In genomic region chr20:50113420-50114224, GRCh38 we compare ENCODE assay signal across 1 cellular context.
TF ChIP-seq lines count a peak whose summit lies in the region.

No MANE protein-coding gene starts in this region.

TF ChIP-seq in GM12878, 131 proteins besides CTCF, POLR2A, EP300 and RAD21 (continued from another document):
- TF ChIP-seq NKRF (conservative IDR thresholded peaks at IDR 0.05) (0 out of 2 replicates have a peak, but pooled peaks have one; percentile 6), ZNF24 (IDR thresholded peaks at IDR 0.05) (peak; percentile 99), SKIL (IDR thresholded peaks at IDR 0.05; ENCODE audit: low read depth, poor library complexity, severe bottlenecking) (no peak), MLLT1 (IDR thresholded peaks at IDR 0.05) (peak; percentile 23; the same call in 1 of the 2 replicates), ELK1 (IDR thresholded peaks at IDR 0.05; ENCODE audit: low read depth, low read length) (0 out of 2 replicates have a peak, but pooled peaks have one; percentile 5)
